17 cellular contexts compared by ENCODE assay signal in genomic region chr9:114824130-114824529, GRCh38. TPM values are rescaled to one million over a fixed set of nuclear protein-coding genes. Genes with fewer than 3 reads are reported as not detected.
DNase-seq lines count a peak whose midpoint lies in the region; ATAC-seq lines count a peak whose summit lies in the region.
"Had no signal": no experiment of that assay in that cellular context is flagged by ENCODE, and none has a peak within 500 bp of the region (broad histone marks: within the 10 kb centered on the region; RNA-seq: fewer than 3 reads in every experiment).

No MANE protein-coding gene starts in this region.

- H3K9me3 ChIP-seq in MG63, result no peaks in the 10 kb centered on the region
- H3K9me3 ChIP-seq: ascending aorta, psoas muscle had no signal

- H3K27me3 ChIP-seq in MG63, result no peaks in the 10 kb centered on the region
- H3K27me3 ChIP-seq: ascending aorta, neural progenitor cell had no signal

- no peaks in the 10 kb centered on the region for H3K36me3 ChIP-seq in MG63
- H3K36me3 ChIP-seq: ascending aorta, neural progenitor cell, WERI-Rb-1 had no signal

- DNase-seq in ELR (ENCODE audit: low read depth), result peak; percentile 61
- DNase-seq in MG63, result peak; percentile 37
- DNase-seq in fibroblast of gingiva (ENCODE audit: low read depth), result peak; percentile 67
- DNase-seq in sciatic nerve (ENCODE audit: low spot score), result no peak
- no peak for DNase-seq in 8988T
- no peak for DNase-seq in inferior parietal cortex (ENCODE audit: extremely low spot score)
- no peak for DNase-seq in amygdala (lab: John Stamatoyannopoulos, UW)
- DNase-seq in SHP77 (lab: John Stamatoyannopoulos, UW), result no peak
- DNase-seq: activated CD4-positive, alpha-beta T cell treated with anti-CD3 and anti-CD28 coated beads, Interleukin-2, amount 50 U/mL, for 48 hours; cortex of kidney; KBM-7; NCI-H526; psoas muscle; stimulated activated CD4-positive, alpha-beta T cell treated with anti-CD3 and anti-CD28 coated beads, Interleukin-4, amount 100 ng/mL, for 4 hours; WERI-Rb-1 had no signal

- no peak overlapping the region for H3K4me3 ChIP-seq in MG63
- H3K4me3 ChIP-seq: ascending aorta, neural progenitor cell, psoas muscle had no signal

- ATAC-seq in sciatic nerve, result peak; percentile 84
- ATAC-seq: psoas muscle had no signal

- intact Hi-C loops in sciatic nerve (cut with DNase I), result no loop called here

RNA-seq across cellular contexts. Expression of gene TNFSF15, which starts 18.3 kb away (rescaled TPM):
- 0.20 and 0.42 TPM in 2 replicates for total RNA-seq in MG63 (2014; rRNA removed; shearing (Covaris generic); ENCODE audit: low replicate concordance)
- 11.9 TPM for total RNA-seq in sciatic nerve

Comparison
In these comparisons a context has a peak if more than half of its experiments do, and no peak if none do; other contexts are left out.
1. DNase-seq: peak in ELR (single experiment), MG63 (single experiment) and fibroblast of gingiva (single experiment); none in sciatic nerve (single experiment), 8988T (single experiment), inferior parietal cortex (single experiment), amygdala (0 of 56) and SHP77 (0 of 2).